In the genomic region with DNA sequence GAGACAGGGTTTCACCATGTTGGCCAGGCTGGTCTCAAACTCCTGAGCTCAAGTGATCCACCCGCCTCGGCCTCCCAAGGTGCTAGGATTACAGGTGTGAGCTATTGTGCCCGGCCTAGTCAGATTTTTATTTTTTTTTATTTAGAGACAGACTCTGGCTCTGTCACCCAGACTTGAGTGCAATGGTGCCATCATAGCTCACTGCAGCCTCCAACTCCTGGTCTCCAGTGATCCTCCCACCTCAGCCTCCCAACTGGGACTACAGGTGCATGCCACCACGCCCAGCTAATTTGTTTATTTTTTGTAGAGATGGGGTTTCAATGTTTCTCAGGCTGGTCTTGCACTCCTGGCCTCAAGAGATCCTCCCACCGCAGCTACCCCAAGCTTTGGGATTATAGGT, we compare ENCODE assay signal across 5 cellular contexts. TPM values are rescaled to one million over a fixed set of nuclear protein-coding genes. Genes with fewer than 3 reads are reported as not detected.
A peak's percentile ranks its signal among the peaks of the same experiment; 100 is the strongest.
DNase-seq lines count a peak whose midpoint lies in the region; FAIRE-seq and TF ChIP-seq lines count a peak whose summit lies in the region.
"Not testable (repeated sequence)": the region's sequence is repeated elsewhere in the genome, so short reads cannot be mapped to it uniquely, and the experiment has no call there.

No MANE protein-coding gene starts in this region.

- peaks cover 23% of the 10 kb centered on the region for H3F3A ChIP-seq in neural progenitor cell (ENCODE audit: low read depth)

- H3K79me2 ChIP-seq in OCI-LY7 (ENCODE audit: insufficient read depth, low read depth, low read length) (peaks cover 15% of the 10 kb centered on the region), neural progenitor cell (ENCODE audit: low read depth) (peaks cover 19% of the 10 kb centered on the region)

- H3K27ac Mint-ChIP-seq in neural progenitor cell: not testable (repeated sequence)

- not testable (repeated sequence) for FAIRE-seq in kidney (lab: Jason Lieb, UNC)

- H3K9me2 ChIP-seq in OCI-LY7 (ENCODE audit: insufficient read depth, low read length): not testable (repeated sequence)

- not testable (repeated sequence) for H3K27ac ChIP-seq in HEK293 (ENCODE audit: extremely low read depth, low read depth, low read length); OCI-LY7 (ENCODE audit: low read depth, low read length, poor library complexity, severe bottlenecking); kidney (ENCODE audit: low read depth in 2 of 2, low read length in 2 of 2); neural progenitor cell

- H3K9me3 Mint-ChIP-seq in neural progenitor cell: not testable (repeated sequence)

- CTCF ChIA-PET in HEK293 (lab: Yijun Ruan, JAX): interaction anchor here (0.6 to 8.3 kb wide), 23 partner anchors 11 to 704 kb away, joined by 3 to 68 read pairs (median 3); partner anchors contain the start of gene LRRC37B
- CTCF ChIA-PET in OCI-LY7 (lab: Charles Lee; ENCODE audit: unreplicated experiment): not testable (repeated sequence)

- intact Hi-C loops in OCI-LY7 (cut with micrococcal nuclease; ENCODE audit: unreplicated experiment): loop anchor here (1.0 kb wide), 1 partner anchor 131 kb away; no protein-coding TSS in a partner anchor
- intact Hi-C loops in kidney (cut with DNase I): not testable (repeated sequence)

- H3K36me3 Mint-ChIP-seq in neural progenitor cell: not testable (repeated sequence)

- peak overlapping the region; percentile 61 for H3K4me3 Mint-ChIP-seq in neural progenitor cell

- DNase-seq in AG10803 (ENCODE audit: low read depth); OCI-LY7 (ENCODE audit: low spot score); neural progenitor cell (ENCODE audit: low spot score): not testable (repeated sequence)
- peak; percentile 18 for DNase-seq in kidney

- TF ChIP-seq CTCF in AG10803 (conservative IDR thresholded peaks at IDR 0.05; ENCODE audit: low read length): 0 out of 2 replicates have a peak, but pooled peaks have one; percentile 4
- TF ChIP-seq CTCF in HEK293 (tag by site-specific recombination; IDR thresholded peaks at IDR 0.05); OCI-LY7 (conservative IDR thresholded peaks at IDR 0.05; ENCODE audit: low read length); kidney (IDR thresholded peaks at IDR 0.05; ENCODE audit: borderline replicate concordance, extremely low read depth, insufficient read depth); neural progenitor cell (IDR thresholded peaks at IDR 0.05): not testable (repeated sequence)

- not testable (repeated sequence) for H3K9me3 ChIP-seq in HEK293 (ENCODE audit: control insufficient read depth, insufficient read depth, low read depth, low read length); OCI-LY7 (ENCODE audit: low read length); kidney (ENCODE audit: control insufficient read depth in 1 of 2, low read length in 2 of 2); neural progenitor cell (ENCODE audit: low read depth)

- H4K20me1 ChIP-seq in OCI-LY7 (ENCODE audit: insufficient read depth, low read length): not testable (repeated sequence)
- peaks cover 12% of the 10 kb centered on the region for H4K20me1 ChIP-seq in neural progenitor cell (ENCODE audit: low read depth)

- peaks cover 22% of the 10 kb centered on the region for H3K4me1 Mint-ChIP-seq in neural progenitor cell

- peak overlapping the region; percentile 67; the same call in 1 of the 2 replicates for H2AFZ ChIP-seq in OCI-LY7 (ENCODE audit: low read length)
- not testable (repeated sequence) for H2AFZ ChIP-seq in neural progenitor cell (replicated peaks)

- not testable (repeated sequence) for BruUV-seq in OCI-LY7 (replicated peaks; lab: Mats Ljungman, UMichigan)

- not testable (repeated sequence) for H3K27me3 Mint-ChIP-seq in neural progenitor cell (ENCODE audit: insufficient read depth, low read depth)

- POLR2A ChIA-PET in HEK293 (lab: Yijun Ruan, JAX): interaction anchor here (0.6 to 1.0 kb wide), 2 partner anchors 17 to 172 kb away, joined by 3 read pairs; no protein-coding TSS in a partner anchor
- POLR2A ChIA-PET in OCI-LY7 (lab: Charles Lee): interaction anchor here (0.5 to 3.0 kb wide), 2 partner anchors 11 to 12 kb away, joined by 3 to 13 read pairs; no protein-coding TSS in a partner anchor

- H3K4me3 ChIP-seq in AG10803 (ENCODE audit: low read length); HEK293 (ENCODE audit: low read depth, low read length); OCI-LY7 (ENCODE audit: low read depth, low read length, poor library complexity, severe bottlenecking); kidney (ENCODE audit: low read length in 2 of 2); neural progenitor cell: not testable (repeated sequence)

- not testable (repeated sequence) for H3K27me3 ChIP-seq in neural progenitor cell

- H3K36me3 ChIP-seq in HEK293 (ENCODE audit: control insufficient read depth in 2 of 2, insufficient read depth in 1 of 2, low read length in 2 of 2); OCI-LY7 (ENCODE audit: insufficient read depth, low read length); kidney (ENCODE audit: control insufficient read depth in 1 of 2, insufficient read depth in 2 of 2, low read length in 2 of 2); neural progenitor cell: not testable (repeated sequence)

- H3K9ac ChIP-seq in kidney (ENCODE audit: low read length in 2 of 2); neural progenitor cell: not testable (repeated sequence)

- peak overlapping the region; percentile 36; the same call in 1 of the 2 replicates for H3K4me2 ChIP-seq in OCI-LY7 (ENCODE audit: low read length)
- H3K4me2 ChIP-seq in neural progenitor cell: not testable (repeated sequence)

- H3K4me1 ChIP-seq in HEK293 (ENCODE audit: control insufficient read depth, insufficient read depth, low read length); kidney (ENCODE audit: control insufficient read depth in 1 of 2, insufficient read depth in 1 of 2, low read depth in 1 of 2, low read length in 2 of 2); neural progenitor cell: not testable (repeated sequence)
- H3K4me1 ChIP-seq in OCI-LY7 (ENCODE audit: insufficient read depth, low read length, poor library complexity, severe bottlenecking): peaks cover 24% of the 10 kb centered on the region

TF ChIP-seq in HEK293, 187 proteins besides CTCF, POLR2A, EP300 and RAD21:
- TF ChIP-seq, protein P1, sequence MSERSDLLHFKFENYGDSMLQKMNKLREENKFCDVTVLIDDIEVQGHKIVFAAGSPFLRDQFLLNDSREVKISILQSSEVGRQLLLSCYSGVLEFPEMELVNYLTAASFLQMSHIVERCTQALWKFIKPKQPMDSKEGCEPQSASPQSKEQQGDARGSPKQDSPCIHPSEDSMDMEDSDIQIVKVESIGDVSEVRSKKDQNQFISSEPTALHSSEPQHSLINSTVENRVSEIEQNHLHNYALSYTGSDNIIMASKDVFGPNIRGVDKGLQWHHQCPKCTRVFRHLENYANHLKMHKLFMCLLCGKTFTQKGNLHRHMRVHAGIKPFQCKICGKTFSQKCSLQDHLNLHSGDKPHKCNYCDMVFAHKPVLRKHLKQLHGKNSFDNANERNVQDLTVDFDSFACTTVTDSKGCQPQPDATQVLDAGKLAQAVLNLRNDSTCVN (tag by site-specific recombination; optimal IDR thresholded peaks at IDR 0.05): peak; percentile 10
TF ChIP-seq in HEK293: peak in this region for 1; not testable (repeated sequence) for 186.

RNA-seq across cellular contexts. Expression of gene RHOT1, which starts 2.8 kb away (rescaled TPM):
- 19.4 and 23.9 TPM in 2 replicates for total RNA-seq in OCI-LY7 (2014; rRNA removed; shearing (Covaris generic))
- total RNA-seq in OCI-LY7 (2022) (24.2 and 25.7 TPM in 2 replicates), kidney (25.6 TPM), neural progenitor cell (ENCODE audit: low replicate concordance) (43.7 and 76.4 TPM in 2 replicates)
- polyA plus RNA-seq in kidney (ENCODE audit: insufficient read depth, low read depth, low replicate concordance): 30.4 TPM
